9 cellular contexts compared by ENCODE assay signal in genomic region chr7:28078036-28078901, GRCh38.
DNase-seq lines count a peak whose midpoint lies in the region; ATAC-seq, FAIRE-seq and TF ChIP-seq lines count a peak whose summit lies in the region.
"Had no signal": no experiment of that assay in that cellular context is flagged by ENCODE, and none has a peak within 500 bp of the region (broad histone marks: within the 10 kb centered on the region; RNA-seq: fewer than 3 reads in every experiment).

No MANE protein-coding gene starts in this region.

- TF ChIP-seq CTCF in D721Med (IDR thresholded peaks at IDR 0.05; ENCODE audit: insufficient read depth, missing control alignments) = peak; percentile 97
- TF ChIP-seq CTCF in Panc1 (IDR thresholded peaks at IDR 0.05) = peak; percentile 99

- DNase-seq in D721Med (ENCODE audit: insufficient read length, low spot score) (no peak), Panc1 (ENCODE audit: low read depth, low spot score) (no peak), left cardiac atrium (no peak), GOT3 (lab: John Stamatoyannopoulos, UW) (no peak), NCI-H2029 (lab: John Stamatoyannopoulos, UW) (no peak)
- DNase-seq in activated T-helper 9 cell treated with anti-CD3 and anti-CD28 coated beads, Interleukin-2, amount 50 U/mL, for 16 hours (ENCODE audit: low read depth) = peak; percentile 23
- DNase-seq in stimulated activated CD4-positive, alpha-beta T cell treated with anti-CD3 and anti-CD28 coated beads, Interleukin-12 subunit alpha, Interleukin-12 subunit beta, amount 100 ng/mL, for 24 hours (ENCODE audit: low read depth in 2 of 2) = peak; percentile 19 to 39

- H3K27me3 ChIP-seq in Panc1 (ENCODE audit: control insufficient read depth, insufficient read depth, low read length) = no peaks in the 10 kb centered on the region

- H3K4me1 ChIP-seq in Panc1 (ENCODE audit: control insufficient read depth, insufficient read depth, low read length) = peaks cover 13% of the 10 kb centered on the region

- in situ Hi-C loops in Panc1 (cut with HindIII; ENCODE audit: low pct_unique_long_range_greater_than_20kb, low sequenced_read_pairs) = no loop called here

- H3K4me3 ChIP-seq in Panc1 (ENCODE audit: low read depth in 2 of 2, low read length in 2 of 2) = no peak overlapping the region
- H3K4me3 ChIP-seq: SK-N-MC had no signal

- peak overlapping the region; percentile 66 for H3K27ac ChIP-seq in Panc1 (ENCODE audit: low read length)
- H3K27ac ChIP-seq: SK-N-MC had no signal

- no peaks in the 10 kb centered on the region for H3K9me3 ChIP-seq in Panc1 (ENCODE audit: control insufficient read depth, insufficient read depth, low read depth, low read length)

- BruUV-seq in Panc1 (replicated peaks; lab: Mats Ljungman, UMichigan) = no TSS peak

- POLR2A ChIA-PET in Panc1 (lab: Charles Lee) = no interaction called here

- no peaks in the 10 kb centered on the region for H3K36me3 ChIP-seq in Panc1 (ENCODE audit: control insufficient read depth, insufficient read depth, low read length)

- CTCF ChIA-PET in Panc1 (lab: Charles Lee) = interaction anchor here (1.0 to 3.6 kb wide), 3 partner anchors 17 to 882 kb away, joined by 4 to 21 read pairs (median 4); no protein-coding TSS in a partner anchor

- ATAC-seq in HG03342 (IDR thresholded peaks at IDR 0.05; ENCODE audit: unreplicated experiment) = peak; percentile 53
- peak; percentile 73 for ATAC-seq in Panc1
- ATAC-seq in left cardiac atrium = peak; percentile 34 to 43

- FAIRE-seq in D721Med (lab: Jason Lieb, UNC) = peak; percentile 55

- intact Hi-C loops in Panc1 (cut with micrococcal nuclease; ENCODE audit: unreplicated experiment) = loop anchor here (5.0 kb wide), 1 partner anchor 56 kb away; no protein-coding TSS in a partner anchor
- intact Hi-C loops in left cardiac atrium (cut with DNase I) = no loop called here

Comparison
In these comparisons a context has a peak if more than half of its experiments do, and no peak if none do; other contexts are left out.
1. DNase-seq: peak in activated T-helper 9 cell treated with anti-CD3 and anti-CD28 coated beads, Interleukin-2, amount 50 U/mL, for 16 hours (single experiment) and stimulated activated CD4-positive, alpha-beta T cell treated with anti-CD3 and anti-CD28 coated beads, Interleukin-12 subunit alpha, Interleukin-12 subunit beta, amount 100 ng/mL, for 24 hours (2 of 2); none in D721Med (single experiment), Panc1 (single experiment), left cardiac atrium (single experiment), GOT3 (single experiment) and NCI-H2029 (single experiment).
2. Peak in every context shown above with its lines, with median percentiles within 50 percentile points of each other: ATAC-seq.